ENCODE assay signal across 2 cellular contexts in the genomic region with DNA sequence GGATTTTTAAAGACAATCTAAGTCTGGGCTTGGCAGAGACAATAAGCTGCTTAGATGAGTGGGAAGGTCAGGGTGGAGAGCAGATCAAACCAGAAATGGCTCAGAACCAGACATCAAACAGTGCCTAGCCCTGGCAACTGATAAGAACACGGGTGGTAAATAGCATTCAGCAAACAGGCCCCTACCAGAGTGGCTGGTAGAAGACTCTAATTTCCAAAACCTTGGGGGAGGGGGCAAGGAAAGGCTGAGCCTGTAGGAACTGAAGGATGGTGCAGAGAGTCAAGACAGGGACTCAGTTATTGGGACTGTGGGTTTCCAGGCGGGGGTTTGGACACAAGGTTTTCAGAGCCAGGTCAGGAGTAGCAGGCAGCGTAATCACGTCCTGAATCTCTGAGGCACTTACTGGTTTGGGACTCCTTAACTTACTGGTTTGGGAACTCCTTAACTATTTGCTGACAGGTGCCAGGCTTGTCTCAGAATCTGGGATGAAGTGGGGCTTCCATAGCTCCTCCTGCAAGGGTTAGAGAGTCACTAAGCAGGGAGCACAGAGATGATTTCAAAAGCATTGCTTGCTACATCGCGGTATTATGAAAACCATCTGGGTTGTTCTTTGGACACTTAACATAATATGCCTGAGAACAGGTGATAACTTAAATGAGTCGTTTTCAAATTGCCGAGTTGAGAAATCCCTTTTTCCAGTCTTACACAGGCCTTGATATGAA.
TF ChIP-seq lines count a peak whose summit lies in the region.

No MANE protein-coding gene starts in this region.

TF ChIP-seq in H1, 55 proteins besides CTCF, POLR2A, EP300 and RAD21:
- TF ChIP-seq RFX5 (IDR thresholded peaks at IDR 0.05; ENCODE audit: borderline replicate concordance, low read depth, low read length), result no peak
- no peak for TF ChIP-seq KDM1A (IDR thresholded peaks at IDR 0.05; ENCODE audit: borderline replicate concordance, low read length)
- no peak for TF ChIP-seq CBX8 (IDR thresholded peaks at IDR 0.05; ENCODE audit: borderline replicate concordance, low read depth, low read length)
- TF ChIP-seq, protein P1, sequence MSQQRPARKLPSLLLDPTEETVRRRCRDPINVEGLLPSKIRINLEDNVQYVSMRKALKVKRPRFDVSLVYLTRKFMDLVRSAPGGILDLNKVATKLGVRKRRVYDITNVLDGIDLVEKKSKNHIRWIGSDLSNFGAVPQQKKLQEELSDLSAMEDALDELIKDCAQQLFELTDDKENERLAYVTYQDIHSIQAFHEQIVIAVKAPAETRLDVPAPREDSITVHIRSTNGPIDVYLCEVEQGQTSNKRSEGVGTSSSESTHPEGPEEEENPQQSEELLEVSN (IDR thresholded peaks at IDR 0.05), result no peak
- TF ChIP-seq, protein P2, sequence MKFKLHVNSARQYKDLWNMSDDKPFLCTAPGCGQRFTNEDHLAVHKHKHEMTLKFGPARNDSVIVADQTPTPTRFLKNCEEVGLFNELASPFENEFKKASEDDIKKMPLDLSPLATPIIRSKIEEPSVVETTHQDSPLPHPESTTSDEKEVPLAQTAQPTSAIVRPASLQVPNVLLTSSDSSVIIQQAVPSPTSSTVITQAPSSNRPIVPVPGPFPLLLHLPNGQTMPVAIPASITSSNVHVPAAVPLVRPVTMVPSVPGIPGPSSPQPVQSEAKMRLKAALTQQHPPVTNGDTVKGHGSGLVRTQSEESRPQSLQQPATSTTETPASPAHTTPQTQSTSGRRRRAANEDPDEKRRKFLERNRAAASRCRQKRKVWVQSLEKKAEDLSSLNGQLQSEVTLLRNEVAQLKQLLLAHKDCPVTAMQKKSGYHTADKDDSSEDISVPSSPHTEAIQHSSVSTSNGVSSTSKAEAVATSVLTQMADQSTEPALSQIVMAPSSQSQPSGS (IDR thresholded peaks at IDR 0.05; ENCODE audit: low read length), result no peak
- TF ChIP-seq BACH1 (IDR thresholded peaks at IDR 0.05; ENCODE audit: low read length), result no peak
- no peak for TF ChIP-seq RNF2 (IDR thresholded peaks at IDR 0.05; ENCODE audit: borderline replicate concordance, low read depth, low read length, missing control alignments, poor library complexity, severe bottlenecking)
- TF ChIP-seq NRF1 (IDR thresholded peaks at IDR 0.05; ENCODE audit: low read depth, low read length), result no peak
- TF ChIP-seq HDAC2 (IDR thresholded peaks at IDR 0.05; ENCODE audit: borderline replicate concordance in 1 of 2, low read depth in 2 of 2, low read length in 2 of 2), result no peak

TF ChIP-seq in HepG2, 621 proteins besides CTCF, POLR2A, EP300 and RAD21 (continues in another document):
- peak; percentile 33; the same call in 1 of the 2 replicates for TF ChIP-seq FOXO1 (CRISPR knock-in tag; IDR thresholded peaks at IDR 0.05)
- TF ChIP-seq STAG1 (CRISPR knock-in tag; IDR thresholded peaks at IDR 0.05), result peak; percentile 2; the same call in 1 of the 2 replicates
- no peak for TF ChIP-seq HNF4G (IDR thresholded peaks at IDR 0.05; ENCODE audit: borderline replicate concordance, low read depth, low read length)
- no peak for TF ChIP-seq HNF4G (CRISPR knock-in tag; IDR thresholded peaks at IDR 0.05; ENCODE audit: borderline replicate concordance, low read depth)
- no peak for TF ChIP-seq NR1H2 (CRISPR knock-in tag; IDR thresholded peaks at IDR 0.05; ENCODE audit: borderline replicate concordance, low read depth)
- TF ChIP-seq ZNF33A (CRISPR knock-in tag; IDR thresholded peaks at IDR 0.05; ENCODE audit: borderline replicate concordance), result no peak
- TF ChIP-seq NR3C1 (CRISPR knock-in tag; IDR thresholded peaks at IDR 0.05), result no peak
- TF ChIP-seq, protein P3, sequence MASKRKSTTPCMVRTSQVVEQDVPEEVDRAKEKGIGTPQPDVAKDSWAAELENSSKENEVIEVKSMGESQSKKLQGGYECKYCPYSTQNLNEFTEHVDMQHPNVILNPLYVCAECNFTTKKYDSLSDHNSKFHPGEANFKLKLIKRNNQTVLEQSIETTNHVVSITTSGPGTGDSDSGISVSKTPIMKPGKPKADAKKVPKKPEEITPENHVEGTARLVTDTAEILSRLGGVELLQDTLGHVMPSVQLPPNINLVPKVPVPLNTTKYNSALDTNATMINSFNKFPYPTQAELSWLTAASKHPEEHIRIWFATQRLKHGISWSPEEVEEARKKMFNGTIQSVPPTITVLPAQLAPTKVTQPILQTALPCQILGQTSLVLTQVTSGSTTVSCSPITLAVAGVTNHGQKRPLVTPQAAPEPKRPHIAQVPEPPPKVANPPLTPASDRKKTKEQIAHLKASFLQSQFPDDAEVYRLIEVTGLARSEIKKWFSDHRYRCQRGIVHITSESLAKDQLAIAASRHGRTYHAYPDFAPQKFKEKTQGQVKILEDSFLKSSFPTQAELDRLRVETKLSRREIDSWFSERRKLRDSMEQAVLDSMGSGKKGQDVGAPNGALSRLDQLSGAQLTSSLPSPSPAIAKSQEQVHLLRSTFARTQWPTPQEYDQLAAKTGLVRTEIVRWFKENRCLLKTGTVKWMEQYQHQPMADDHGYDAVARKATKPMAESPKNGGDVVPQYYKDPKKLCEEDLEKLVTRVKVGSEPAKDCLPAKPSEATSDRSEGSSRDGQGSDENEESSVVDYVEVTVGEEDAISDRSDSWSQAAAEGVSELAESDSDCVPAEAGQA (IDR thresholded peaks at IDR 0.05; ENCODE audit: low read depth), result no peak
- TF ChIP-seq, protein P3 (CRISPR knock-in tag; IDR thresholded peaks at IDR 0.05; ENCODE audit: borderline replicate concordance), result no peak
- TF ChIP-seq ZBTB8A (CRISPR knock-in tag; IDR thresholded peaks at IDR 0.05; ENCODE audit: borderline replicate concordance, low read depth), result no peak
- TF ChIP-seq, protein P4, sequence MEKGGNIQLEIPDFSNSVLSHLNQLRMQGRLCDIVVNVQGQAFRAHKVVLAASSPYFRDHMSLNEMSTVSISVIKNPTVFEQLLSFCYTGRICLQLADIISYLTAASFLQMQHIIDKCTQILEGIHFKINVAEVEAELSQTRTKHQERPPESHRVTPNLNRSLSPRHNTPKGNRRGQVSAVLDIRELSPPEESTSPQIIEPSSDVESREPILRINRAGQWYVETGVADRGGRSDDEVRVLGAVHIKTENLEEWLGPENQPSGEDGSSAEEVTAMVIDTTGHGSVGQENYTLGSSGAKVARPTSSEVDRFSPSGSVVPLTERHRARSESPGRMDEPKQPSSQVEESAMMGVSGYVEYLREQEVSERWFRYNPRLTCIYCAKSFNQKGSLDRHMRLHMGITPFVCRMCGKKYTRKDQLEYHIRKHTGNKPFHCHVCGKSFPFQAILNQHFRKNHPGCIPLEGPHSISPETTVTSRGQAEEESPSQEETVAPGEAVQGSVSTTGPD (CRISPR knock-in tag; IDR thresholded peaks at IDR 0.05), result peak; percentile 63; the same call in 1 of the 2 replicates
- TF ChIP-seq, protein P5, sequence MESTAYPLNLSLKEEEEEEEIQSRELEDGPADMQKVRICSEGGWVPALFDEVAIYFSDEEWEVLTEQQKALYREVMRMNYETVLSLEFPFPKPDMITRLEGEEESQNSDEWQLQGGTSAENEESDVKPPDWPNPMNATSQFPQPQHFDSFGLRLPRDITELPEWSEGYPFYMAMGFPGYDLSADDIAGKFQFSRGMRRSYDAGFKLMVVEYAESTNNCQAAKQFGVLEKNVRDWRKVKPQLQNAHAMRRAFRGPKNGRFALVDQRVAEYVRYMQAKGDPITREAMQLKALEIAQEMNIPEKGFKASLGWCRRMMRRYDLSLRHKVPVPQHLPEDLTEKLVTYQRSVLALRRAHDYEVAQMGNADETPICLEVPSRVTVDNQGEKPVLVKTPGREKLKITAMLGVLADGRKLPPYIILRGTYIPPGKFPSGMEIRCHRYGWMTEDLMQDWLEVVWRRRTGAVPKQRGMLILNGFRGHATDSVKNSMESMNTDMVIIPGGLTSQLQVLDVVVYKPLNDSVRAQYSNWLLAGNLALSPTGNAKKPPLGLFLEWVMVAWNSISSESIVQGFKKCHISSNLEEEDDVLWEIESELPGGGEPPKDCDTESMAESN (CRISPR knock-in tag; conservative IDR thresholded peaks at IDR 0.05), result no peak
- TF ChIP-seq, protein P6, sequence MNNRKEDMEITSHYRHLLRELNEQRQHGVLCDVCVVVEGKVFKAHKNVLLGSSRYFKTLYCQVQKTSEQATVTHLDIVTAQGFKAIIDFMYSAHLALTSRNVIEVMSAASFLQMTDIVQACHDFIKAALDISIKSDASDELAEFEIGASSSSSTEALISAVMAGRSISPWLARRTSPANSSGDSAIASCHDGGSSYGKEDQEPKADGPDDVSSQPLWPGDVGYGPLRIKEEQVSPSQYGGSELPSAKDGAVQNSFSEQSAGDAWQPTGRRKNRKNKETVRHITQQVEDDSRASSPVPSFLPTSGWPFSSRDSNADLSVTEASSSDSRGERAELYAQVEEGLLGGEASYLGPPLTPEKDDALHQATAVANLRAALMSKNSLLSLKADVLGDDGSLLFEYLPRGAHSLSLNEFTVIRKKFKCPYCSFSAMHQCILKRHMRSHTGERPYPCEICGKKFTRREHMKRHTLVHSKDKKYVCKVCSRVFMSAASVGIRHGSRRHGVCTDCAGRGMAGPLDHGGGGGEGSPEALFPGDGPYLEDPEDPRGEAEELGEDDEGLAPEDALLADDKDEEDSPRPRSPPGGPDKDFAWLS (CRISPR knock-in tag; IDR thresholded peaks at IDR 0.05; ENCODE audit: borderline replicate concordance), result no peak
- no peak for TF ChIP-seq ONECUT2 (CRISPR knock-in tag; IDR thresholded peaks at IDR 0.05)
- TF ChIP-seq, protein P7, sequence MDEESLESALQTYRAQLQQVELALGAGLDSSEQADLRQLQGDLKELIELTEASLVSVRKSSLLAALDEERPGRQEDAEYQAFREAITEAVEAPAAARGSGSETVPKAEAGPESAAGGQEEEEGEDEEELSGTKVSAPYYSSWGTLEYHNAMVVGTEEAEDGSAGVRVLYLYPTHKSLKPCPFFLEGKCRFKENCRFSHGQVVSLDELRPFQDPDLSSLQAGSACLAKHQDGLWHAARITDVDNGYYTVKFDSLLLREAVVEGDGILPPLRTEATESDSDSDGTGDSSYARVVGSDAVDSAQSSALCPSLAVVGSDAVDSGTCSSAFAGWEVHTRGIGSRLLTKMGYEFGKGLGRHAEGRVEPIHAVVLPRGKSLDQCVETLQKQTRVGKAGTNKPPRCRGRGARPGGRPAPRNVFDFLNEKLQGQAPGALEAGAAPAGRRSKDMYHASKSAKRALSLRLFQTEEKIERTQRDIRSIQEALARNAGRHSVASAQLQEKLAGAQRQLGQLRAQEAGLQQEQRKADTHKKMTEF (CRISPR knock-in tag; IDR thresholded peaks at IDR 0.05), result peak; percentile 13; the same call in 1 of the 2 replicates
- TF ChIP-seq NFYC (CRISPR knock-in tag; IDR thresholded peaks at IDR 0.05), result peak; percentile 8; the same call in 1 of the 2 replicates
- TF ChIP-seq, protein P8, sequence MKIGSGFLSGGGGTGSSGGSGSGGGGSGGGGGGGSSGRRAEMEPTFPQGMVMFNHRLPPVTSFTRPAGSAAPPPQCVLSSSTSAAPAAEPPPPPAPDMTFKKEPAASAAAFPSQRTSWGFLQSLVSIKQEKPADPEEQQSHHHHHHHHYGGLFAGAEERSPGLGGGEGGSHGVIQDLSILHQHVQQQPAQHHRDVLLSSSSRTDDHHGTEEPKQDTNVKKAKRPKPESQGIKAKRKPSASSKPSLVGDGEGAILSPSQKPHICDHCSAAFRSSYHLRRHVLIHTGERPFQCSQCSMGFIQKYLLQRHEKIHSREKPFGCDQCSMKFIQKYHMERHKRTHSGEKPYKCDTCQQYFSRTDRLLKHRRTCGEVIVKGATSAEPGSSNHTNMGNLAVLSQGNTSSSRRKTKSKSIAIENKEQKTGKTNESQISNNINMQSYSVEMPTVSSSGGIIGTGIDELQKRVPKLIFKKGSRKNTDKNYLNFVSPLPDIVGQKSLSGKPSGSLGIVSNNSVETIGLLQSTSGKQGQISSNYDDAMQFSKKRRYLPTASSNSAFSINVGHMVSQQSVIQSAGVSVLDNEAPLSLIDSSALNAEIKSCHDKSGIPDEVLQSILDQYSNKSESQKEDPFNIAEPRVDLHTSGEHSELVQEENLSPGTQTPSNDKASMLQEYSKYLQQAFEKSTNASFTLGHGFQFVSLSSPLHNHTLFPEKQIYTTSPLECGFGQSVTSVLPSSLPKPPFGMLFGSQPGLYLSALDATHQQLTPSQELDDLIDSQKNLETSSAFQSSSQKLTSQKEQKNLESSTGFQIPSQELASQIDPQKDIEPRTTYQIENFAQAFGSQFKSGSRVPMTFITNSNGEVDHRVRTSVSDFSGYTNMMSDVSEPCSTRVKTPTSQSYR (CRISPR knock-in tag; IDR thresholded peaks at IDR 0.05; ENCODE audit: borderline replicate concordance), result peak; percentile 68; the same call in 1 of the 2 replicates
- no peak for TF ChIP-seq ZBTB21 (CRISPR knock-in tag; IDR thresholded peaks at IDR 0.05)
- TF ChIP-seq ISL2 (CRISPR knock-in tag; IDR thresholded peaks at IDR 0.05), result peak; percentile 72
- peak; percentile 48; the same call in 1 of the 2 replicates for TF ChIP-seq FOXA3 (CRISPR knock-in tag; IDR thresholded peaks at IDR 0.05)
- TF ChIP-seq SALL1 (CRISPR knock-in tag; IDR thresholded peaks at IDR 0.05), result peak; percentile 20; the same call in 1 of the 2 replicates
- TF ChIP-seq, protein P9, sequence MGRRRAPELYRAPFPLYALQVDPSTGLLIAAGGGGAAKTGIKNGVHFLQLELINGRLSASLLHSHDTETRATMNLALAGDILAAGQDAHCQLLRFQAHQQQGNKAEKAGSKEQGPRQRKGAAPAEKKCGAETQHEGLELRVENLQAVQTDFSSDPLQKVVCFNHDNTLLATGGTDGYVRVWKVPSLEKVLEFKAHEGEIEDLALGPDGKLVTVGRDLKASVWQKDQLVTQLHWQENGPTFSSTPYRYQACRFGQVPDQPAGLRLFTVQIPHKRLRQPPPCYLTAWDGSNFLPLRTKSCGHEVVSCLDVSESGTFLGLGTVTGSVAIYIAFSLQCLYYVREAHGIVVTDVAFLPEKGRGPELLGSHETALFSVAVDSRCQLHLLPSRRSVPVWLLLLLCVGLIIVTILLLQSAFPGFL (CRISPR knock-in tag; IDR thresholded peaks at IDR 0.05), result no peak
- no peak for TF ChIP-seq SUZ12 (IDR thresholded peaks at IDR 0.05; ENCODE audit: low read depth, low read length)
- no peak for TF ChIP-seq FOXP1 (IDR thresholded peaks at IDR 0.05)
- peak; percentile 37; the same call in 1 of the 2 replicates for TF ChIP-seq FOXP1 (CRISPR knock-in tag; IDR thresholded peaks at IDR 0.05)
- TF ChIP-seq ZNF333 (CRISPR knock-in tag; IDR thresholded peaks at IDR 0.05; ENCODE audit: borderline replicate concordance), result no peak
